In genomic region chr18:63149200-63149587, GRCh38 we compare ENCODE assay signal across 13 cellular contexts.
DNase-seq lines count a peak whose midpoint lies in the region; ATAC-seq and TF ChIP-seq lines count a peak whose summit lies in the region.
"Had no signal": no experiment of that assay in that cellular context is flagged by ENCODE, and none has a peak within 500 bp of the region (broad histone marks: within the 10 kb centered on the region; RNA-seq: fewer than 3 reads in every experiment).

No MANE protein-coding gene starts in this region.

- TF ChIP-seq CTCF in GM12865 (IDR thresholded peaks at IDR 0.05; ENCODE audit: insufficient read depth, low read depth, low read length, missing control alignments) (no peak), progenitor cell of endocrine pancreas (IDR thresholded peaks at IDR 0.05; ENCODE audit: unreplicated experiment) (no peak)

- H3K27me3 ChIP-seq in CD4-positive, alpha-beta memory T cell (ENCODE audit: insufficient read depth, low read length), result no peaks in the 10 kb centered on the region
- H3K27me3 ChIP-seq in neuronal stem cell (ENCODE audit: control insufficient read depth in 3 of 3, insufficient read depth in 3 of 3, low read depth in 1 of 3, low read length in 3 of 3), result no peaks in the 10 kb centered on the region

- POLR2A ChIA-PET in CD4-positive, alpha-beta memory T cell (lab: Charles Lee; ENCODE audit: partially characterized antibody), result interaction anchor here (1.0 to 1.1 kb wide), 2 partner anchors 10 to 11 kb away, joined by 3 to 4 read pairs; no protein-coding TSS in a partner anchor

- no peak overlapping the region for H2AFZ ChIP-seq in neuronal stem cell (ENCODE audit: low read length)
- H2AFZ ChIP-seq: PC-9 had no signal

- no peak for ATAC-seq in activated T-helper 17 cell treated with anti-CD3 and anti-CD28 coated beads, Interleukin-2, amount 50 U/mL, for 72 hours (replicated peaks)
- no peak for ATAC-seq in activated CD4-positive, CD25-positive, alpha-beta regulatory T cell treated with anti-CD3 and anti-CD28 coated beads, Interleukin-2, amount 50 U/mL, for 24 hours
- ATAC-seq: HCT116 had no signal

- H3K27ac ChIP-seq in CD4-positive, alpha-beta memory T cell (ENCODE audit: low read depth, low read length), result no peak overlapping the region
- H3K27ac ChIP-seq in neuronal stem cell (replicated peaks; ENCODE audit: low read length), result no peak overlapping the region
- H3K27ac ChIP-seq: PC-9 had no signal

- H3K9me3 ChIP-seq in CD4-positive, alpha-beta memory T cell (ENCODE audit: control insufficient read depth in 1 of 2, low read length in 2 of 2), result no peaks in the 10 kb centered on the region
- H3K9me3 ChIP-seq in neuronal stem cell (replicated peaks in 1 of 2; ENCODE audit: control insufficient read depth in 2 of 2, insufficient read depth in 1 of 2, low read depth in 1 of 2, low read length in 2 of 2), result no peaks in the 10 kb centered on the region

- peak overlapping the region in 4 of 7 donors; percentile 10 to 69 (median 30) for H3K27ac Mint-ChIP-seq in CD4-positive, alpha-beta memory T cell
- H3K27ac Mint-ChIP-seq in activated T-helper 17 cell treated with anti-CD3 and anti-CD28 coated beads, Interleukin-2, amount 50 U/mL, for 72 hours, result peak overlapping the region; percentile 13
- H3K27ac Mint-ChIP-seq in progenitor cell of endocrine pancreas, result no peak overlapping the region
- H3K27ac Mint-ChIP-seq: activated CD4-positive, alpha-beta memory T cell treated with anti-CD3 and anti-CD28 coated beads, Interleukin-2, amount 10 ng/mL, durations not matched to agents 7 days and 5 days had no signal

- peak overlapping the region; percentile 1 for H3K23ac ChIP-seq in neuronal stem cell (ENCODE audit: low read depth, low read length, poor library complexity)

- H3K9ac ChIP-seq in neuronal stem cell (ENCODE audit: low read depth, low read length, poor library complexity), result no peak overlapping the region

- DNase-seq in CD4-positive, alpha-beta memory T cell, result no peak
- peak; percentile 66 for DNase-seq in GM12865 (ENCODE audit: low read depth)
- no peak for DNase-seq in neuronal stem cell (ENCODE audit: low spot score)
- DNase-seq in DMS114 treated with DMSO at 0.1 percent for 48 hours (lab: John Stamatoyannopoulos, UW; ENCODE audit: unreplicated experiment), result no peak
- no peak for DNase-seq in progenitor cell of endocrine pancreas (ENCODE audit: low spot score, unreplicated experiment)
- DNase-seq: activated CD4-positive, alpha-beta memory T cell treated with anti-CD3 and anti-CD28 coated beads, Interleukin-2, amount 10 ng/mL, durations not matched to agents 7 days and 5 days; COR-L47; dermis blood vessel endothelial cell; NCI-H187 treated with DMSO at 0.1 percent for 48 hours had no signal

- peaks cover 16 to 27% of the 10 kb centered on the region in 2 donors for H3K36me3 Mint-ChIP-seq in CD4-positive, alpha-beta memory T cell
- peaks cover 100% of the 10 kb centered on the region for H3K36me3 Mint-ChIP-seq in activated T-helper 17 cell treated with anti-CD3 and anti-CD28 coated beads, Interleukin-2, amount 50 U/mL, for 72 hours (ENCODE audit: low read depth)
- no peaks in the 10 kb centered on the region for H3K36me3 Mint-ChIP-seq in progenitor cell of endocrine pancreas (ENCODE audit: insufficient read depth)

- peak overlapping the region in 2 of 8 donors; percentile 28 to 43 for H3K4me3 Mint-ChIP-seq in CD4-positive, alpha-beta memory T cell
- peak overlapping the region; percentile 29 for H3K4me3 Mint-ChIP-seq in activated T-helper 17 cell treated with anti-CD3 and anti-CD28 coated beads, Interleukin-2, amount 50 U/mL, for 72 hours
- H3K4me3 Mint-ChIP-seq in progenitor cell of endocrine pancreas (ENCODE audit: low read depth), result no peak overlapping the region
- H3K4me3 Mint-ChIP-seq: activated CD4-positive, alpha-beta memory T cell treated with anti-CD3 and anti-CD28 coated beads, Interleukin-2, amount 10 ng/mL, durations not matched to agents 7 days and 5 days had no signal

- no peak overlapping the region for H4K8ac ChIP-seq in neuronal stem cell (ENCODE audit: low read depth, low read length)

- no peaks in the 10 kb centered on the region for H3K27me3 Mint-ChIP-seq in CD4-positive, alpha-beta memory T cell
- no peaks in the 10 kb centered on the region for H3K27me3 Mint-ChIP-seq in activated T-helper 17 cell treated with anti-CD3 and anti-CD28 coated beads, Interleukin-2, amount 50 U/mL, for 72 hours
- peaks cover 15% of the 10 kb centered on the region for H3K27me3 Mint-ChIP-seq in progenitor cell of endocrine pancreas
- H3K27me3 Mint-ChIP-seq: activated CD4-positive, alpha-beta memory T cell treated with anti-CD3 and anti-CD28 coated beads, Interleukin-2, amount 10 ng/mL, durations not matched to agents 7 days and 5 days had no signal

- H3K9me3 Mint-ChIP-seq in CD4-positive, alpha-beta memory T cell, result peaks cover 0 to 2% (median 0%) of the 10 kb centered on the region in 8 donors
- no peaks in the 10 kb centered on the region for H3K9me3 Mint-ChIP-seq in activated T-helper 17 cell treated with anti-CD3 and anti-CD28 coated beads, Interleukin-2, amount 50 U/mL, for 72 hours
- H3K9me3 Mint-ChIP-seq in progenitor cell of endocrine pancreas (ENCODE audit: low read depth), result no peaks in the 10 kb centered on the region
- H3K9me3 Mint-ChIP-seq: activated CD4-positive, alpha-beta memory T cell treated with anti-CD3 and anti-CD28 coated beads, Interleukin-2, amount 10 ng/mL, durations not matched to agents 7 days and 5 days had no signal

- CTCF ChIA-PET in CD4-positive, alpha-beta memory T cell (lab: Charles Lee; ENCODE audit: partially characterized antibody), result interaction anchor here (0.8 to 3.0 kb wide), 5 partner anchors 17 to 174 kb away, joined by 3 to 10 read pairs (median 4); no protein-coding TSS in a partner anchor

- no peak overlapping the region for H3K4me3 ChIP-seq in CD4-positive, alpha-beta memory T cell (ENCODE audit: low read length in 2 of 2)
- H3K4me3 ChIP-seq in GM12865 (ENCODE audit: low read depth, low read length) (no peak overlapping the region), neuronal stem cell (ENCODE audit: low read length in 2 of 2) (no peak overlapping the region)
- H3K4me3 ChIP-seq: PC-9 had no signal

- peaks cover 23% of the 10 kb centered on the region for H3K36me3 ChIP-seq in CD4-positive, alpha-beta memory T cell (ENCODE audit: insufficient read depth, low read length)
- H3K36me3 ChIP-seq in neuronal stem cell (replicated peaks in 1 of 2; ENCODE audit: control insufficient read depth in 2 of 2, insufficient read depth in 2 of 2, low read length in 2 of 2), result no peaks in the 10 kb centered on the region

- no peak overlapping the region for H2BK12ac ChIP-seq in neuronal stem cell (ENCODE audit: low read length)

- H3K18ac ChIP-seq in neuronal stem cell (ENCODE audit: low read length), result no peak overlapping the region

- no peak overlapping the region for H2BK5ac ChIP-seq in neuronal stem cell (ENCODE audit: low read length)

- peaks cover 48% of the 10 kb centered on the region for H3K4me1 ChIP-seq in CD4-positive, alpha-beta memory T cell (ENCODE audit: insufficient read depth, low read length)
- no peaks in the 10 kb centered on the region for H3K4me1 ChIP-seq in neuronal stem cell (ENCODE audit: control insufficient read depth in 2 of 2, insufficient read depth in 1 of 2, low read depth in 1 of 2, low read length in 2 of 2)

- no peak overlapping the region for H2BK120ac ChIP-seq in neuronal stem cell (ENCODE audit: low read depth, low read length)

- no peaks in the 10 kb centered on the region for H3K79me1 ChIP-seq in neuronal stem cell (ENCODE audit: low read depth, low read length)

- no CpG with 5 or more reads among the region's 10 CpGs for WGBS in neuronal stem cell (ENCODE audit: extremely low coverage in 2 of 2, insufficient read length in 2 of 2, insufficient replicate concordance in 1 of 2), 2 donors

- intact Hi-C loops in CD4-positive, alpha-beta memory T cell (cut with micrococcal nuclease), result no loop called here

- H3K4me2 ChIP-seq in neuronal stem cell (ENCODE audit: insufficient read depth, low read length, poor library complexity, severe bottlenecking), result no peak overlapping the region
- H3K4me2 ChIP-seq: PC-9 had no signal

- H3K4ac ChIP-seq in neuronal stem cell (ENCODE audit: low read length), result no peak overlapping the region

- H3K4me1 Mint-ChIP-seq in CD4-positive, alpha-beta memory T cell, result peaks cover 46 to 72% (median 56%) of the 10 kb centered on the region in 4 donors
- peaks cover 54% of the 10 kb centered on the region for H3K4me1 Mint-ChIP-seq in activated T-helper 17 cell treated with anti-CD3 and anti-CD28 coated beads, Interleukin-2, amount 50 U/mL, for 72 hours
- no peaks in the 10 kb centered on the region for H3K4me1 Mint-ChIP-seq in progenitor cell of endocrine pancreas (ENCODE audit: low read depth)

- no peak overlapping the region for H2BK15ac ChIP-seq in neuronal stem cell (ENCODE audit: low read length)

- no peak overlapping the region for H3K14ac ChIP-seq in neuronal stem cell (ENCODE audit: low read length)

- no peak overlapping the region for H4K91ac ChIP-seq in neuronal stem cell (ENCODE audit: low read depth, low read length, poor library complexity)

- no peak overlapping the region for H2AK5ac ChIP-seq in neuronal stem cell (ENCODE audit: low read depth, low read length)
